ENCODE assay signal across 8 cellular contexts in genomic region chr6:75600694-75601265, GRCh38. TPM values are rescaled to one million over a fixed set of nuclear protein-coding genes. Genes with fewer than 3 reads are reported as not detected.
A peak's percentile ranks its signal among the peaks of the same experiment; 100 is the strongest.
DNase-seq lines count a peak whose midpoint lies in the region; ATAC-seq and TF ChIP-seq lines count a peak whose summit lies in the region.

No MANE protein-coding gene starts in this region.

- H3K23ac ChIP-seq in neuronal stem cell (ENCODE audit: low read depth, low read length, poor library complexity), result no peak overlapping the region

- H4K91ac ChIP-seq in neuronal stem cell (ENCODE audit: low read depth, low read length, poor library complexity), result no peak overlapping the region

- H2AK5ac ChIP-seq in neuronal stem cell (ENCODE audit: low read depth, low read length), result no peak overlapping the region

- peaks cover 10% of the 10 kb centered on the region; the same call in 1 of the 2 replicates for H3K36me3 ChIP-seq in DND-41 (ENCODE audit: insufficient read depth, low read length)
- no peaks in the 10 kb centered on the region for H3K36me3 ChIP-seq in colonic mucosa
- peaks cover 0 to 13% of the 10 kb centered on the region in 2 donors for H3K36me3 ChIP-seq in neuronal stem cell (replicated peaks in 1 of 2; ENCODE audit: control insufficient read depth in 2 of 2, insufficient read depth in 2 of 2, low read length in 2 of 2)

- H3K9me3 ChIP-seq in DND-41 (ENCODE audit: insufficient read depth, low read length, severe bottlenecking), result no peaks in the 10 kb centered on the region
- no peaks in the 10 kb centered on the region for H3K9me3 ChIP-seq in colonic mucosa
- H3K9me3 ChIP-seq in neuronal stem cell (replicated peaks in 1 of 2; ENCODE audit: control insufficient read depth in 2 of 2, insufficient read depth in 1 of 2, low read depth in 1 of 2, low read length in 2 of 2), result peaks cover 0 to 8% of the 10 kb centered on the region in 2 donors

- no peak overlapping the region for H2BK12ac ChIP-seq in neuronal stem cell (ENCODE audit: low read length)

- intact Hi-C loops in colonic mucosa (cut with DNase I), result no loop called here

- TF ChIP-seq CTCF in DND-41 (IDR thresholded peaks at IDR 0.05; ENCODE audit: borderline replicate concordance, extremely low read depth, low read length, poor library complexity, severe bottlenecking) (no peak), colonic mucosa (IDR thresholded peaks at IDR 0.05) (no peak), GM13976 (IDR thresholded peaks at IDR 0.05; ENCODE audit: borderline replicate concordance, control extremely low read depth, extremely low read depth, insufficient read depth, missing control alignments) (no peak)

- H3K27me3 ChIP-seq in DND-41 (ENCODE audit: insufficient read depth, low read length, poor library complexity) (no peaks in the 10 kb centered on the region), colonic mucosa (no peaks in the 10 kb centered on the region), neuronal stem cell (ENCODE audit: control insufficient read depth in 3 of 3, insufficient read depth in 3 of 3, low read depth in 1 of 3, low read length in 3 of 3) (no peaks in the 10 kb centered on the region)

- no peak overlapping the region for H4K8ac ChIP-seq in neuronal stem cell (ENCODE audit: low read depth, low read length)

- no peak for ATAC-seq in DND-41 (ENCODE audit: insufficient read depth, low read depth)
- no peak for ATAC-seq in GM21515 (IDR thresholded peaks at IDR 0.05; ENCODE audit: unreplicated experiment)

- H3K14ac ChIP-seq in neuronal stem cell (ENCODE audit: low read length), result no peak overlapping the region

- peak overlapping the region; percentile 46 to 69; a peak in 3 of 4 replicates for H3K4me3 ChIP-seq in DND-41 (ENCODE audit: low read depth in 1 of 2, low read length in 2 of 2)
- no peak overlapping the region for H3K4me3 ChIP-seq in colonic mucosa
- peak overlapping the region in 1 of 2 donors; percentile 68 for H3K4me3 ChIP-seq in neuronal stem cell (ENCODE audit: low read length in 2 of 2)

- H3K9ac ChIP-seq in DND-41 (ENCODE audit: low read depth, low read length) (peak overlapping the region; percentile 99), colonic mucosa (ENCODE audit: low read depth in 2 of 2, low read length in 2 of 2) (no peak overlapping the region), neuronal stem cell (ENCODE audit: low read depth, low read length, poor library complexity) (no peak overlapping the region)

- no CpG with 5 or more reads among the region's 11 CpGs for WGBS in neuronal stem cell (ENCODE audit: extremely low coverage in 2 of 2, insufficient read length in 2 of 2, insufficient replicate concordance in 1 of 2), 2 donors

- H3K27ac ChIP-seq in DND-41 (ENCODE audit: low read length) (peak overlapping the region; percentile 99), colonic mucosa (peak overlapping the region; percentile 96), neuronal stem cell (replicated peaks; ENCODE audit: low read length) (no peak overlapping the region)

- H2BK15ac ChIP-seq in neuronal stem cell (ENCODE audit: low read length), result no peak overlapping the region

- H3K4ac ChIP-seq in neuronal stem cell (ENCODE audit: low read length), result no peak overlapping the region

- DNase-seq in DND-41 (no peak), M059J (ENCODE audit: low read depth) (peak; percentile 13), colonic mucosa (no peak), neuronal stem cell (ENCODE audit: low spot score) (no peak), iPS-NIHi7 (ENCODE audit: extremely low spot score) (no peak), SIG-M5 (lab: John Stamatoyannopoulos, UW) (no peak), GM13976 (ENCODE audit: low spot score) (no peak)

- in situ Hi-C loops in GM13976 (cut with MboI; ENCODE audit: low sequenced_read_pairs, unreplicated experiment), result no loop called here

- H3K79me2 ChIP-seq in DND-41 (ENCODE audit: insufficient read depth, low read length), result peaks cover 56% of the 10 kb centered on the region

- H3K4me1 ChIP-seq in DND-41 (ENCODE audit: insufficient read depth, low read length) (peaks cover 37% of the 10 kb centered on the region), colonic mucosa (no peaks in the 10 kb centered on the region), neuronal stem cell (ENCODE audit: control insufficient read depth in 2 of 2, insufficient read depth in 1 of 2, low read depth in 1 of 2, low read length in 2 of 2) (peaks cover 0 to 2% of the 10 kb centered on the region in 2 donors)

- peaks cover 10% of the 10 kb centered on the region for H3K79me1 ChIP-seq in neuronal stem cell (ENCODE audit: low read depth, low read length)

- no peak overlapping the region for H2BK5ac ChIP-seq in neuronal stem cell (ENCODE audit: low read length)

- H3K4me2 ChIP-seq in DND-41 (ENCODE audit: insufficient read depth, low read length) (peak overlapping the region; percentile 78), neuronal stem cell (ENCODE audit: insufficient read depth, low read length, poor library complexity, severe bottlenecking) (no peak overlapping the region)

- peak overlapping the region; percentile 92 for H2AFZ ChIP-seq in DND-41 (ENCODE audit: low read depth, low read length)
- H2AFZ ChIP-seq in neuronal stem cell (ENCODE audit: low read length), result peak overlapping the region; percentile 52

- peaks cover 17% of the 10 kb centered on the region; the same call in 1 of the 2 replicates for H4K20me1 ChIP-seq in DND-41 (ENCODE audit: insufficient read depth, low read length)

- H3K18ac ChIP-seq in neuronal stem cell (ENCODE audit: low read length), result no peak overlapping the region

- H2BK120ac ChIP-seq in neuronal stem cell (ENCODE audit: low read depth, low read length), result no peak overlapping the region

RNA-seq across cellular contexts. Expression of gene SENP6, which starts 0.9 kb away (rescaled TPM):
- 37.7 and 45.0 TPM in 2 replicates for total RNA-seq in M059J (2014; rRNA removed; shearing (Covaris generic))
- total RNA-seq in colonic mucosa, result 10 to 100 TPM; 51.9 to 70.0 TPM
- 71.4 TPM for polyA plus RNA-seq in neuronal stem cell (2013, experiment 1 of 2)
- 73.7 TPM for polyA plus RNA-seq in neuronal stem cell (2013, experiment 2 of 2)
